Comparison of ENCODE assay signal across 1 cellular context in the genomic region with DNA sequence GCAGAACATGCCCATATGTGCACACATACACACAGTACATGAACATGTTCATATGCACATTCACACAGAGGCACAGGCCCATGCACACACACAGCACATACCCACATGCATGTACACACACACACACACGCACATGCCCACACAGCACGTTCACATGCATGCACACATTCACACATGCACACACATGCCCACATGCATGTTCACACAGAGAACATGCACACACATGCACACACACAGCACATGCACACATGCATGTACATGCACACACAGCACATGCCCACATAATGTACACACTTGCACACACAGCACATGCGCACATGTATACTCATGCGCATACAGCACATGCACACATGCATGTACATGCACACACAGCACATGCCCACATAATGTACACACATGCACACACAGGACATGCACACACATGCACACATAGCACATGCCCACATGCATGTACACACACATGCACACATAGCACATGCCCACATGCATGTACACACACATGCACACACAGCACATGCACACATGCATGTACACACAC.
TF ChIP-seq lines count a peak whose summit lies in the region.

No MANE protein-coding gene starts in this region.

TF ChIP-seq in IMR-90, 13 proteins besides CTCF, POLR2A, EP300 and RAD21 (continued from another document):
- no peak for TF ChIP-seq MAZ (IDR thresholded peaks at IDR 0.05; ENCODE audit: borderline replicate concordance, low read depth, low read length)
- no peak for TF ChIP-seq SMC3 (IDR thresholded peaks at IDR 0.05; ENCODE audit: low read depth, low read length)
- no peak for TF ChIP-seq CEBPB (IDR thresholded peaks at IDR 0.05; ENCODE audit: low read depth, low read length)
- TF ChIP-seq MAFK (IDR thresholded peaks at IDR 0.05; ENCODE audit: low read depth, low read length), result no peak
- no peak for TF ChIP-seq CHD1 (IDR thresholded peaks at IDR 0.05; ENCODE audit: low read depth, low read length)
- TF ChIP-seq RCOR1 (IDR thresholded peaks at IDR 0.05; ENCODE audit: insufficient replicate concordance, low read length), result no peak
